Comparison of ENCODE assay signal across 1 cellular context in genomic region chr3:183375337-183375736, GRCh38.
TF ChIP-seq lines count a peak whose summit lies in the region.

No MANE protein-coding gene starts in this region.

TF ChIP-seq in GM23338, 12 proteins besides CTCF, POLR2A, EP300 and RAD21 (continued from another document):
- TF ChIP-seq, protein P1, sequence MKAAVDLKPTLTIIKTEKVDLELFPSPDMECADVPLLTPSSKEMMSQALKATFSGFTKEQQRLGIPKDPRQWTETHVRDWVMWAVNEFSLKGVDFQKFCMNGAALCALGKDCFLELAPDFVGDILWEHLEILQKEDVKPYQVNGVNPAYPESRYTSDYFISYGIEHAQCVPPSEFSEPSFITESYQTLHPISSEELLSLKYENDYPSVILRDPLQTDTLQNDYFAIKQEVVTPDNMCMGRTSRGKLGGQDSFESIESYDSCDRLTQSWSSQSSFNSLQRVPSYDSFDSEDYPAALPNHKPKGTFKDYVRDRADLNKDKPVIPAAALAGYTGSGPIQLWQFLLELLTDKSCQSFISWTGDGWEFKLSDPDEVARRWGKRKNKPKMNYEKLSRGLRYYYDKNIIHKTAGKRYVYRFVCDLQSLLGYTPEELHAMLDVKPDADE (IDR thresholded peaks at IDR 0.05) = no peak
- no peak for TF ChIP-seq ZNF331 (CRISPR knock-in tag; IDR thresholded peaks at IDR 0.05; ENCODE audit: low read depth)
- no peak for TF ChIP-seq POLR2AphosphoS5 (IDR thresholded peaks at IDR 0.05; ENCODE audit: low read depth)
- no peak for TF ChIP-seq JUNB (IDR thresholded peaks at IDR 0.05; ENCODE audit: unreplicated experiment)
- no peak for TF ChIP-seq ZNF114 (CRISPR knock-in tag; IDR thresholded peaks at IDR 0.05)
- TF ChIP-seq, protein P2, sequence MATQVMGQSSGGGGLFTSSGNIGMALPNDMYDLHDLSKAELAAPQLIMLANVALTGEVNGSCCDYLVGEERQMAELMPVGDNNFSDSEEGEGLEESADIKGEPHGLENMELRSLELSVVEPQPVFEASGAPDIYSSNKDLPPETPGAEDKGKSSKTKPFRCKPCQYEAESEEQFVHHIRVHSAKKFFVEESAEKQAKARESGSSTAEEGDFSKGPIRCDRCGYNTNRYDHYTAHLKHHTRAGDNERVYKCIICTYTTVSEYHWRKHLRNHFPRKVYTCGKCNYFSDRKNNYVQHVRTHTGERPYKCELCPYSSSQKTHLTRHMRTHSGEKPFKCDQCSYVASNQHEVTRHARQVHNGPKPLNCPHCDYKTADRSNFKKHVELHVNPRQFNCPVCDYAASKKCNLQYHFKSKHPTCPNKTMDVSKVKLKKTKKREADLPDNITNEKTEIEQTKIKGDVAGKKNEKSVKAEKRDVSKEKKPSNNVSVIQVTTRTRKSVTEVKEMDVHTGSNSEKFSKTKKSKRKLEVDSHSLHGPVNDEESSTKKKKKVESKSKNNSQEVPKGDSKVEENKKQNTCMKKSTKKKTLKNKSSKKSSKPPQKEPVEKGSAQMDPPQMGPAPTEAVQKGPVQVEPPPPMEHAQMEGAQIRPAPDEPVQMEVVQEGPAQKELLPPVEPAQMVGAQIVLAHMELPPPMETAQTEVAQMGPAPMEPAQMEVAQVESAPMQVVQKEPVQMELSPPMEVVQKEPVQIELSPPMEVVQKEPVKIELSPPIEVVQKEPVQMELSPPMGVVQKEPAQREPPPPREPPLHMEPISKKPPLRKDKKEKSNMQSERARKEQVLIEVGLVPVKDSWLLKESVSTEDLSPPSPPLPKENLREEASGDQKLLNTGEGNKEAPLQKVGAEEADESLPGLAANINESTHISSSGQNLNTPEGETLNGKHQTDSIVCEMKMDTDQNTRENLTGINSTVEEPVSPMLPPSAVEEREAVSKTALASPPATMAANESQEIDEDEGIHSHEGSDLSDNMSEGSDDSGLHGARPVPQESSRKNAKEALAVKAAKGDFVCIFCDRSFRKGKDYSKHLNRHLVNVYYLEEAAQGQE (IDR thresholded peaks at IDR 0.05; ENCODE audit: unreplicated experiment) = no peak
